Comparison of ENCODE assay signal across 9 cellular contexts in the genomic region with DNA sequence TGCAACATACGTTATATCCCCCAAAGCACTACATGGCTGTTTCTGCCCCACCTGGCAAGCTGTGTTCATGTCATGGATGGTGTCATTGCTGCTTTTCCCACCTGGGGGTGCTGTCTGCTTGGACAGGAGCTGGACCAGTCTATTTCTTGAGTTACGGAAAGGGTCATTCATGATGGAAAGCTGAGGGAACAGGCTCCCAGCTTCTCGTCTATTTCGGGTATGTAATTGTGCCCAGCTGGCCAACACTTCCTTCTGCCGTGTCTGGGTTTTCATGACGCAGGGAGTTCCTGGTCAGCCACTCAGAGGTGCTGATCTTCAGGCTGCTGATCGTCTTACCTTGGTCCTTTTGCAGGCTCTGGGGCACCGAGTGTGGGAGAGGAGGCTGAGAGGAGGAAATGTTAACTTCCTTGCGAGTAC. TPM values are rescaled to one million over a fixed set of nuclear protein-coding genes. Genes with fewer than 3 reads are reported as not detected.
DNase-seq lines count a peak whose midpoint lies in the region; ATAC-seq and TF ChIP-seq lines count a peak whose summit lies in the region.
"Had no signal": no experiment of that assay in that cellular context is flagged by ENCODE, and none has a peak within 500 bp of the region (broad histone marks: within the 10 kb centered on the region; RNA-seq: fewer than 3 reads in every experiment).

No MANE protein-coding gene starts in this region.

- H3K9me3 ChIP-seq in thoracic aorta = no peaks in the 10 kb centered on the region

- no peaks in the 10 kb centered on the region for H3K36me3 ChIP-seq in thoracic aorta

- no peaks in the 10 kb centered on the region for H3K27me3 ChIP-seq in thoracic aorta (replicated peaks; ENCODE audit: insufficient read depth)

- in situ Hi-C loops in astrocyte of the cerebellum (cut with HindIII; ENCODE audit: low sequenced_read_pairs) = no loop called here

- H3K4me1 ChIP-seq in thoracic aorta (ENCODE audit: control insufficient read depth in 1 of 2, low read depth in 2 of 2) = peaks cover 3 to 17% of the 10 kb centered on the region in 2 donors

- H3K4me3 ChIP-seq in astrocyte of the cerebellum (ENCODE audit: low read depth, low read length) (no peak overlapping the region), thoracic aorta (no peak overlapping the region)

- TF ChIP-seq CTCF in astrocyte of the cerebellum (IDR thresholded peaks at IDR 0.05; ENCODE audit: low read depth, low read length, missing control alignments) (peak; percentile 76), thoracic aorta (IDR thresholded peaks at IDR 0.05) (peak; percentile 48), omental fat pad (IDR thresholded peaks at IDR 0.05) (no peak)

- no peak for ATAC-seq in thoracic aorta (ENCODE audit: insufficient number of reproducible peaks, low FRiP score, low read depth)
- no peak for ATAC-seq in omental fat pad (ENCODE audit: low FRiP score)
- no peak for ATAC-seq in HG02970 (IDR thresholded peaks at IDR 0.05; ENCODE audit: low FRiP score, unreplicated experiment)

- H3K27ac ChIP-seq in thoracic aorta = peak overlapping the region in 1 of 2 donors; percentile 12

- DNase-seq in DMS 273 (lab: John Stamatoyannopoulos, UW; ENCODE audit: unreplicated experiment) (peak; percentile 75), DMS 273 treated with DMSO at 0.1 percent for 48 hours (lab: John Stamatoyannopoulos, UW) (no peak), M059J (ENCODE audit: low read depth) (peak; percentile 45), astrocyte of the cerebellum (ENCODE audit: low read depth) (no peak), iris pigment epithelial cell (ENCODE audit: low read depth) (peak; percentile 59), thoracic aorta (ENCODE audit: low spot score) (no peak), omental fat pad (ENCODE audit: low spot score) (no peak)
- DNase-seq: activated B cell treated with CpG ODN at 0.5 μM for 24 hours had no signal

RNA-seq across cellular contexts. Expression of gene BTBD16, which starts 8.6 kb away (rescaled TPM):
- total RNA-seq in M059J (2014; rRNA removed; shearing (Covaris generic)) = 0.05 TPM in 1 of 2 replicates, not detected in the other
- total RNA-seq in thoracic aorta = not detected
- under 1 TPM in 1 of 4 donors, not detected in 3; 0.37 TPM for total RNA-seq in omental fat pad
- total RNA-seq: activated B cell treated with CpG ODN at 0.5 μM for 24 hours had no signal

Comparison
In these comparisons a context has a peak if more than half of its experiments do, and no peak if none do; other contexts are left out.
1. DNase-seq: peak in DMS 273 (single experiment), M059J (single experiment) and iris pigment epithelial cell (single experiment); none in DMS 273 treated with DMSO at 0.1 percent for 48 hours (single experiment), astrocyte of the cerebellum (single experiment), thoracic aorta (single experiment) and omental fat pad (single experiment).
2. CTCF ChIP-seq: peak in astrocyte of the cerebellum (single experiment) and thoracic aorta (single experiment); none in omental fat pad (0 of 3).